In the genomic region with DNA sequence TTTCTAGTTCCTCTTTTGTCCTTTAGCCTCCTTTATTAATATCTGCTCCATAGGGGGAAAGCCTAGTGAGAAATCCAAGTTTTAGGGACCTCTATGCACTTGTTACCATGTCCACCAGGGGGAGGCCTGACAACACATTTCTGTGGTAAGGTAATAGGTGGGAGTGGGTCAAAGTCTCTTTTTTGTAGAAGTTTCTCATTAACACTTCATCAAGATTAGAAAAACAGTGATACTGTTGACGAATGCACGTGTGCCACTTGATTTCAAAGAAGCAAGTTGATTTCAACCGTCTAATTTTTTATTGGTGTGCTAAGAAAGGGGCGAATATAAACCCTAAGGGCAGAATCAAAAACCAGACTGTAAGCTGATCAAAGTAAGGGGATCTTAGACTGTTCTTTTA, we compare ENCODE assay signal across 8 cellular contexts. TPM values are rescaled to one million over a fixed set of nuclear protein-coding genes. Genes with fewer than 3 reads are reported as not detected.
DNase-seq lines count a peak whose midpoint lies in the region; ATAC-seq, FAIRE-seq and TF ChIP-seq lines count a peak whose summit lies in the region.

No MANE protein-coding gene starts in this region.

- peak; percentile 80 to 92 (median 84) for TF ChIP-seq CTCF in right lobe of liver (IDR thresholded peaks at IDR 0.05)

- H3K4me3 ChIP-seq in right lobe of liver, result no peak overlapping the region

- H3K36me3 ChIP-seq in right lobe of liver, result no peaks in the 10 kb centered on the region

- H3K4me1 ChIP-seq in right lobe of liver, result no peaks in the 10 kb centered on the region

- no peaks in the 10 kb centered on the region for H3K27me3 ChIP-seq in right lobe of liver

- no peak overlapping the region for H3K27ac ChIP-seq in right lobe of liver

- ATAC-seq in HG02763 (IDR thresholded peaks at IDR 0.05; ENCODE audit: unreplicated experiment) (peak; percentile 89), right lobe of liver (peak; percentile 91 to 99 (median 94))

- peak; percentile 70 for FAIRE-seq in GM12891 (lab: Jason Lieb, UNC)

- H3K9me3 ChIP-seq in right lobe of liver, result no peaks in the 10 kb centered on the region

- 5% methylated on average over 4 of the region's 4 CpGs for WGBS in right lobe of liver (ENCODE audit: insufficient coverage, low coverage, low lambda C conversion rate, missing lambda C conversion rate)

- intact Hi-C loops in right lobe of liver (cut with DNase I), result loop anchor here in 1 of 2 donors (10.0 kb wide), 1 partner anchor 125 kb away; no protein-coding TSS in a partner anchor

- DNase-seq in A172 (ENCODE audit: low spot score) (peak; percentile 57), GM12891 (ENCODE audit: insufficient read length, low spot score) (peak; percentile 15), NCI-H1694 (lab: John Stamatoyannopoulos, UW) (peak; percentile 32), dermis blood vessel endothelial cell (peak; percentile 77), right lobe of liver (peak in 2 of 3 donors; percentile 47 to 61)
- DNase-seq in activated CD4-positive, CD25-positive, alpha-beta regulatory T cell treated with anti-CD3 and anti-CD28 coated beads, Interleukin-2, amount 50 U/mL, for 72 hours, result peak; percentile 44
- DNase-seq in stimulated activated CD8-positive, alpha-beta memory T cell treated with anti-CD3 and anti-CD28 coated beads, Interleukin-4, amount 100 ng/mL, for 1 hour (ENCODE audit: low read depth in 2 of 2, low spot score in 1 of 2), result peak; percentile 24 to 34

- TF ChIP-seq POLR2A in GM12891 (IDR thresholded peaks at IDR 0.05; ENCODE audit: low read depth, low read length), result no peak
- TF ChIP-seq POLR2A in right lobe of liver (IDR thresholded peaks at IDR 0.05), result no peak

TF ChIP-seq in GM12891, 5 proteins besides CTCF, POLR2A, EP300 and RAD21:
- no peak for TF ChIP-seq SPI1 (IDR thresholded peaks at IDR 0.05; ENCODE audit: low read depth, low read length)
- TF ChIP-seq TAF1 (IDR thresholded peaks at IDR 0.05; ENCODE audit: low read depth, low read length), result no peak
- no peak for TF ChIP-seq POLR2AphosphoS5 (IDR thresholded peaks at IDR 0.05; ENCODE audit: low read depth, low read length)
- TF ChIP-seq PAX5 (IDR thresholded peaks at IDR 0.05; ENCODE audit: insufficient read depth, low read length, severe bottlenecking), result no peak
- TF ChIP-seq POU2F2 (IDR thresholded peaks at IDR 0.05; ENCODE audit: low read depth, low read length), result no peak

RNA-seq across cellular contexts. Expression of a gene that starts 30.6 kb away (rescaled TPM):
- 31.9 and 71.3 TPM in 2 replicates for total RNA-seq in A172 (2014; rRNA removed; shearing (Covaris generic))
- 25.9 TPM for polyA plus RNA-seq in GM12891 (2012; ENCODE audit: low read depth, missing spikeins)
- total RNA-seq in dermis blood vessel endothelial cell (33.5 and 50.4 TPM in 2 replicates), right lobe of liver (10 to 100 TPM; 25.2 to 40.9 (median 26.4) TPM)

RNA-seq across cellular contexts. Expression of a gene that starts 31.9 kb away (rescaled TPM):
- 5.4 and 8.1 TPM in 2 replicates for total RNA-seq in A172 (2014; rRNA removed; shearing (Covaris generic))
- 1.6 TPM for polyA plus RNA-seq in GM12891 (2012; ENCODE audit: low read depth, missing spikeins)
- 6.7 and 7.8 TPM in 2 replicates for total RNA-seq in dermis blood vessel endothelial cell
- 1 to 10 TPM; 2.8 to 8.1 (median 4.7) TPM for total RNA-seq in right lobe of liver

RNA-seq across cellular contexts. Expression of a gene that starts 35.2 kb away (rescaled TPM):
- 23.7 and 25.9 TPM in 2 replicates for total RNA-seq in A172 (2014; rRNA removed; shearing (Covaris generic))
- polyA plus RNA-seq in GM12891 (2012; ENCODE audit: low read depth, missing spikeins), result 5.4 TPM
- total RNA-seq in dermis blood vessel endothelial cell (9.4 and 11.3 TPM in 2 replicates), right lobe of liver (10 to 100 TPM in 1 of 6 experiments, 1 to 10 TPM in 5; 3.1 to 11.9 (median 6.6) TPM)

Comparison
In these comparisons a context has a peak if more than half of its experiments do, and no peak if none do; other contexts are left out.
1. DNase-seq: peak in every context shown above with its lines; median percentile 77 in dermis blood vessel endothelial cell; 57 in A172; 54 in right lobe of liver; 44 in activated CD4-positive, CD25-positive, alpha-beta regulatory T cell treated with anti-CD3 and anti-CD28 coated beads, Interleukin-2, amount 50 U/mL, for 72 hours; 32 in NCI-H1694; 29 in stimulated activated CD8-positive, alpha-beta memory T cell treated with anti-CD3 and anti-CD28 coated beads, Interleukin-4, amount 100 ng/mL, for 1 hour; 15 in GM12891.